In the genomic region with DNA sequence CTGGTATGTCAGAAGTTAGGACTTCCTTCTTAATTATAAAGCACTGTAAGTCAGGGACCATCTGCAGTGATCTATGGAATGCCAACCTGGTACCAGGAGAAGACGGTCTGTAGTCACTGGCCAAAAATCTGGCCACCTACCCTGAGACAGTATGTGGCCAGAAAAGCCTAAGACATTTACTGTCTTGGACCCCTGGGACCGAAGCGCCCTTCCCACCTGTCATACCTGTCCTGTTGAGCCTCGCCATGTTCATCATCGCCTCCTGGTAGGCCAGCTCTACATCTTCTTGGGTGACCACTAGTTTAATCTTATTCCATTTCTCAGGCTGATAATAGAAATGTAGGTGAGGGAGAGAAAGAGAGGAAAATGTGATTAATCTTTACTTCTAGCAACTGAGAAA, we compare ENCODE assay signal across 27 cellular contexts.
"Had no signal": no experiment of that assay in that cellular context is flagged by ENCODE, and none has a peak within 500 bp of the region (broad histone marks: within the 10 kb centered on the region; RNA-seq: fewer than 3 reads in every experiment).

No MANE protein-coding gene starts in this region.

- H3K27me3 Mint-ChIP-seq: activated CD4-positive, alpha-beta T cell treated with anti-CD3 and anti-CD28 coated beads, Interleukin-2, amount 10 ng/mL, durations not matched to agents 24 days and 14 days; activated CD8-positive, alpha-beta T cell treated with anti-CD3 and anti-CD28 coated beads for 36 hours; activated naive CD4-positive, alpha-beta T cell treated with anti-CD3 and anti-CD28 coated beads, Interleukin-2, amount 10 ng/mL, durations not matched to agents 7 days and 5 days; activated naive CD8-positive, alpha-beta T cell; activated naive CD8-positive, alpha-beta T cell treated with anti-CD3 and anti-CD28 coated beads, Interleukin-2, amount 50 U/mL, for 24 hours; T-cell had no signal

- H3K27ac Mint-ChIP-seq: activated CD4-positive, alpha-beta T cell treated with anti-CD3 and anti-CD28 coated beads, Interleukin-2, amount 10 ng/mL, durations not matched to agents 24 days and 14 days; activated CD8-positive, alpha-beta T cell treated with anti-CD3 and anti-CD28 coated beads for 36 hours; activated naive CD4-positive, alpha-beta T cell treated with anti-CD3 and anti-CD28 coated beads, Interleukin-2, amount 10 ng/mL, durations not matched to agents 7 days and 5 days; activated naive CD8-positive, alpha-beta T cell; activated naive CD8-positive, alpha-beta T cell treated with anti-CD3 and anti-CD28 coated beads, Interleukin-2, amount 50 U/mL, for 24 hours had no signal

- H2AFZ ChIP-seq: PC-9 had no signal

- H3K4me1 Mint-ChIP-seq: activated CD4-positive, alpha-beta T cell treated with anti-CD3 and anti-CD28 coated beads, Interleukin-2, amount 10 ng/mL, durations not matched to agents 24 days and 14 days; activated naive CD4-positive, alpha-beta T cell treated with anti-CD3 and anti-CD28 coated beads, Interleukin-2, amount 10 ng/mL, durations not matched to agents 7 days and 5 days; activated naive CD8-positive, alpha-beta T cell treated with anti-CD3 and anti-CD28 coated beads, Interleukin-2, amount 50 U/mL, for 24 hours; T-cell had no signal

- H3K9me3 Mint-ChIP-seq: activated CD8-positive, alpha-beta T cell treated with anti-CD3 and anti-CD28 coated beads for 36 hours; activated naive CD4-positive, alpha-beta T cell treated with anti-CD3 and anti-CD28 coated beads, Interleukin-2, amount 10 ng/mL, durations not matched to agents 7 days and 5 days; activated naive CD8-positive, alpha-beta T cell treated with anti-CD3 and anti-CD28 coated beads, Interleukin-2, amount 50 U/mL, for 24 hours; activated T-cell treated with anti-CD3 and anti-CD28 coated beads, Interleukin-2, amount 50 U/mL, for 4 hours; brain; T-cell had no signal

- H3K4me3 ChIP-seq: PC-9 had no signal

- H3K27ac ChIP-seq: PC-9, RWPE1, WERI-Rb-1 had no signal

- ATAC-seq: activated CD8-positive, alpha-beta T cell treated with anti-CD3 and anti-CD28 coated beads for 36 hours; activated naive CD8-positive, alpha-beta T cell treated with anti-CD3 and anti-CD28 coated beads, Interleukin-2, amount 50 U/mL, for 24 hours; activated T-cell treated with anti-CD3 and anti-CD28 coated beads, Interleukin-2, amount 50 U/mL, for 4 hours; SK-N-SH treated with all-trans-retinoic acid at 6 μM for 48 hours; T-cell had no signal

- H3K4me2 ChIP-seq: PC-9 had no signal

- DNase-seq: activated CD4-positive, alpha-beta T cell treated with anti-CD3 and anti-CD28 coated beads, Interleukin-2, amount 10 ng/mL, durations not matched to agents 24 days and 14 days; activated CD4-positive, alpha-beta T cell treated with anti-CD3 and anti-CD28 coated beads, Interleukin-2, amount 50 U/mL, for 4 hours; activated CD8-positive, alpha-beta T cell treated with anti-CD3 and anti-CD28 coated beads for 36 hours; activated effector memory CD4-positive, alpha-beta T cell treated with Interleukin-2 at 50 U/mL for 16 hours; activated naive CD4-positive, alpha-beta T cell treated with anti-CD3 and anti-CD28 coated beads, Interleukin-2, amount 10 ng/mL, durations not matched to agents 7 days and 5 days; activated naive CD8-positive, alpha-beta T cell treated with anti-CD3 and anti-CD28 coated beads, Interleukin-2, amount 50 U/mL, for 24 hours; activated T-cell treated with anti-CD3 and anti-CD28 coated beads, Interleukin-2, amount 50 U/mL, for 4 hours; anterior cingulate cortex; caudate nucleus; cerebellar nuclear complex; NCI-H1105; NCI-H1417 treated with DMSO at 0.1 percent for 48 hours; NCI-H1930; NCI-H345; NCI-H524 treated with DMSO at 0.1 percent for 48 hours; NCI-H748 treated with DMSO at 0.1 percent for 48 hours; NK-92 treated with Interleukin-12 subunit alpha and Interleukin-12 subunit beta, amount 100 ng/mL, for 24 hours; PC-9; SIG-M5; T-cell; T-helper 2 cell; T-helper 9 cell; WERI-Rb-1 had no signal

- H3K4me3 Mint-ChIP-seq: activated CD4-positive, alpha-beta T cell treated with anti-CD3 and anti-CD28 coated beads, Interleukin-2, amount 10 ng/mL, durations not matched to agents 24 days and 14 days; activated CD8-positive, alpha-beta T cell treated with anti-CD3 and anti-CD28 coated beads for 36 hours; activated naive CD4-positive, alpha-beta T cell treated with anti-CD3 and anti-CD28 coated beads, Interleukin-2, amount 10 ng/mL, durations not matched to agents 7 days and 5 days; activated naive CD8-positive, alpha-beta T cell; activated naive CD8-positive, alpha-beta T cell treated with anti-CD3 and anti-CD28 coated beads, Interleukin-2, amount 50 U/mL, for 24 hours; activated T-cell treated with anti-CD3 and anti-CD28 coated beads, Interleukin-2, amount 50 U/mL, for 4 hours; brain; T-cell had no signal
